ENCODE assay signal across 8 cellular contexts in genomic region chr2:32627901-32628645, GRCh38.
A peak's percentile ranks its signal among the peaks of the same experiment; 100 is the strongest.
DNase-seq lines count a peak whose midpoint lies in the region; ATAC-seq and TF ChIP-seq lines count a peak whose summit lies in the region.

TSS of gene TTC27 (plus strand) at chr2:32628050. CDS start at chr2:32628293, 243 bp downstream.

- H3K4me3 ChIP-seq in AG09309 (ENCODE audit: control insufficient read depth, low read depth, low read length): peak within 1 kb of the TSS; percentile 83

- DNase-seq in AG09309 (ENCODE audit: low read depth) (peak; percentile 79), NCI-H446 (lab: John Stamatoyannopoulos, UW) (peak; percentile 66 to 88), cerebellar nuclear complex (lab: John Stamatoyannopoulos, UW) (peak; percentile 83 to 95), islet precursor cell (peak; percentile 99)
- DNase-seq in activated CD4-positive, CD25-positive, alpha-beta regulatory T cell treated with anti-CD3 and anti-CD28 coated beads, Interleukin-2, amount 50 U/mL, for 16 hours (ENCODE audit: low read depth, low spot score): peak; percentile 90
- DNase-seq in stimulated activated CD4-positive, alpha-beta T cell treated with anti-CD3 and anti-CD28 coated beads, Interleukin-15, amount 100 ng/mL, for 1 hour (ENCODE audit: low read depth in 1 of 2, low spot score in 1 of 2): peak; percentile 87 to 92

- peak; percentile 100 for ATAC-seq in GM19025 (IDR thresholded peaks at IDR 0.05; ENCODE audit: low read depth, unreplicated experiment)
- peak; percentile 100 for ATAC-seq in HG03342 (IDR thresholded peaks at IDR 0.05; ENCODE audit: unreplicated experiment)

- TF ChIP-seq CTCF in AG09309 (IDR thresholded peaks at IDR 0.05; ENCODE audit: control insufficient read depth, insufficient read depth, low read depth, low read length, missing control alignments): no peak

Comparison
In these comparisons a context has a peak if more than half of its experiments do, and no peak if none do; other contexts are left out.
1. Peak in every context shown above with its lines: DNase-seq, ATAC-seq and H3K4me3 ChIP-seq.